In the genomic region with DNA sequence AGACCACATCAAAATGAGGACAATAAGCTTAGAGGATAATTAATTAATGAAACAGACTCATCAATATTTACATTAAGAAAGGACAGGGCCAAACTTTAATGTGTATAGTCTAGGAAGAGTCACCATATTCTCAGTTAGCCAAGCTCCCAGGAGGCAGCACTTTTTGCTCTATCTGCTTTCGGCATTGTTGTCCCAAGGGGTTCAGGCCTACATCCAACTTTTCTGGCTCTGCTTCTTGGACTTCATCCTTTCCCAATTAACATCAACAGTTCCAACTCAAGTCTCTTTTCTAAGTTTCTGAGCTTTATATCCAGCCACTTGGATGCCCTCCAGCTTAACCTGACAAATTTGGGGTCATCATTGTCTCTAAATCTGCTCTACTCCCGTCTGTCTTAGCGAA, we compare ENCODE assay signal across 24 cellular contexts. TPM values are rescaled to one million over a fixed set of nuclear protein-coding genes. Genes with fewer than 3 reads are reported as not detected.
DNase-seq lines count a peak whose midpoint lies in the region; ATAC-seq, FAIRE-seq and TF ChIP-seq lines count a peak whose summit lies in the region.
"Had no signal": no experiment of that assay in that cellular context is flagged by ENCODE, and none has a peak within 500 bp of the region (broad histone marks: within the 10 kb centered on the region; RNA-seq: fewer than 3 reads in every experiment).

No MANE protein-coding gene starts in this region.

- H4K20me1 ChIP-seq in IMR-90 (ENCODE audit: insufficient read depth, low read length) (peaks cover 10% of the 10 kb centered on the region), smooth muscle cell (ENCODE audit: low read depth) (peaks cover 97% of the 10 kb centered on the region)

- peak overlapping the region; percentile 33; the same call in 1 of the 2 replicates for H3K18ac ChIP-seq in IMR-90 (ENCODE audit: low read depth, low read length)

- TF ChIP-seq CTCF in IMR-90 (conservative IDR thresholded peaks at IDR 0.05; ENCODE audit: low read depth, low read length) (no peak), chondrocyte (IDR thresholded peaks at IDR 0.05) (no peak), smooth muscle cell (IDR thresholded peaks at IDR 0.05; ENCODE audit: borderline replicate concordance, insufficient read depth, poor library complexity, severe bottlenecking) (no peak)

- H3K27ac Mint-ChIP-seq in chondrocyte (ENCODE audit: unreplicated experiment) (peak overlapping the region; percentile 73), immature natural killer cell (peak overlapping the region in 3 of 6 donors; percentile 25 to 76 (median 65))
- H3K27ac Mint-ChIP-seq: activated CD8-positive, alpha-beta T cell treated with anti-CD3 and anti-CD28 coated beads for 36 hours; activated naive CD4-positive, alpha-beta T cell treated with anti-CD3 and anti-CD28 coated beads, Interleukin-2, amount 10 ng/mL, durations not matched to agents 7 days and 5 days; GM23338; stimulated activated memory B cell treated with anti-CD40 and anti-IgM and Interleukin-4, amounts not matched to agents 10 μg/mL and 1 μg/mL and 100 μg/mL, for 72 hours; T-helper 17 cell had no signal

- in situ Hi-C loops in IMR-90 (cut with MboI; ENCODE audit: low sequenced_read_pairs) = no loop called here

- H3K36me3 ChIP-seq in IMR-90 (ENCODE audit: control insufficient read depth, insufficient read depth, low read length) = peaks cover 6% of the 10 kb centered on the region; the same call in 1 of the 2 replicates
- no peaks in the 10 kb centered on the region for H3K36me3 ChIP-seq in smooth muscle cell (ENCODE audit: low read depth)
- H3K36me3 ChIP-seq in MG63 = no peaks in the 10 kb centered on the region
- H3K36me3 ChIP-seq: transverse colon had no signal

- ATAC-seq in IMR-90 (ENCODE audit: low read depth) (no peak), HG02885 (IDR thresholded peaks at IDR 0.05; ENCODE audit: poor library complexity, unreplicated experiment) (no peak), HG02852 (IDR thresholded peaks at IDR 0.05; ENCODE audit: unreplicated experiment) (no peak)
- ATAC-seq: activated CD8-positive, alpha-beta T cell treated with anti-CD3 and anti-CD28 coated beads for 36 hours; GM23338; right cardiac atrium; stimulated activated memory B cell treated with anti-CD40 and anti-IgM and Interleukin-4, amounts not matched to agents 10 μg/mL and 1 μg/mL and 100 μg/mL, for 72 hours; T-helper 17 cell had no signal

- H3K56ac ChIP-seq in IMR-90 (ENCODE audit: extremely low read depth, insufficient read depth, low read length) = no peak overlapping the region

- POLR2A ChIA-PET in IMR-90 (lab: Charles Lee; ENCODE audit: unreplicated experiment) = no interaction called here

- peak overlapping the region; percentile 6; the same call in 1 of the 2 replicates for H2BK20ac ChIP-seq in IMR-90 (ENCODE audit: low read depth, low read length)

- H3F3A ChIP-seq in smooth muscle cell (ENCODE audit: low read depth) = peaks cover 23% of the 10 kb centered on the region

- H3K9me1 ChIP-seq in IMR-90 (ENCODE audit: insufficient read depth, low read length) = peaks cover 6% of the 10 kb centered on the region; the same call in 1 of the 2 replicates

- CTCF ChIA-PET in IMR-90 (lab: Yijun Ruan, JAX) = no interaction called here

- H2AK5ac ChIP-seq in IMR-90 (ENCODE audit: low read depth, low read length) = peak overlapping the region; percentile 70; the same call in 1 of the 2 replicates

- dilution Hi-C loops in IMR-90 (cut with HindIII; ENCODE audit: low sequenced_read_pairs, unreplicated experiment) = no loop called here

- H3K27me3 ChIP-seq in IMR-90 (ENCODE audit: control insufficient read depth, insufficient read depth, low read length) (no peaks in the 10 kb centered on the region), smooth muscle cell (ENCODE audit: low read depth) (no peaks in the 10 kb centered on the region), MG63 (no peaks in the 10 kb centered on the region)
- H3K27me3 ChIP-seq: SJCRH30, transverse colon had no signal

- H3K23ac ChIP-seq in IMR-90 (ENCODE audit: low read depth, low read length) = peak overlapping the region; percentile 40

- TF ChIP-seq RAD21 in IMR-90 (IDR thresholded peaks at IDR 0.05; ENCODE audit: low read length) = no peak

- H3K9me3 ChIP-seq in IMR-90 (ENCODE audit: control insufficient read depth, insufficient read depth, low read length) = no peaks in the 10 kb centered on the region
- no peaks in the 10 kb centered on the region for H3K9me3 ChIP-seq in smooth muscle cell (replicated peaks; ENCODE audit: low read depth)
- no peaks in the 10 kb centered on the region for H3K9me3 ChIP-seq in MG63
- H3K9me3 ChIP-seq: SJCRH30, transverse colon had no signal

- H3K4me3 Mint-ChIP-seq in chondrocyte (ENCODE audit: unreplicated experiment) (peak overlapping the region; percentile 62), immature natural killer cell (peak overlapping the region in 4 of 5 donors; percentile 61 to 65 (median 64))
- H3K4me3 Mint-ChIP-seq: activated CD8-positive, alpha-beta T cell treated with anti-CD3 and anti-CD28 coated beads for 36 hours; activated naive CD4-positive, alpha-beta T cell treated with anti-CD3 and anti-CD28 coated beads, Interleukin-2, amount 10 ng/mL, durations not matched to agents 7 days and 5 days; GM23338; stimulated activated memory B cell treated with anti-CD40 and anti-IgM and Interleukin-4, amounts not matched to agents 10 μg/mL and 1 μg/mL and 100 μg/mL, for 72 hours; T-helper 17 cell had no signal

- 60% methylated on average over 3 of the region's 3 CpGs; no CpG with 5 or more reads in 1 of the 2 experiments for WGBS in IMR-90 (ENCODE audit: extremely low coverage in 2 of 2, insufficient read length in 1 of 2), 2 experiments
- WGBS in smooth muscle cell (ENCODE audit: low lambda C conversion rate) = 95% methylated on average over 3 of the region's 3 CpGs

- DNase-seq in IMR-90 (no peak), chondrocyte (ENCODE audit: low spot score) (no peak), immature natural killer cell (no peak), smooth muscle cell (lab: John Stamatoyannopoulos, UW; ENCODE audit: unreplicated experiment) (no peak), MG63 (no peak), frontal cortex (ENCODE audit: low spot score in 2 of 2) (no peak)
- DNase-seq: activated CD8-positive, alpha-beta T cell treated with anti-CD3 and anti-CD28 coated beads for 36 hours; activated naive CD4-positive, alpha-beta T cell treated with anti-CD3 and anti-CD28 coated beads, Interleukin-2, amount 10 ng/mL, durations not matched to agents 7 days and 5 days; activated T-cell treated with anti-CD3 and anti-CD28 coated beads, Interleukin-2, amount 50 U/mL, for 48 hours; C1 segment of cervical spinal cord; cortex of kidney; left cardiac atrium; midbrain; NCI-H1436; NCI-H2171 treated with DMSO at 0.1 percent for 48 hours; NCI-H69; right cardiac atrium; SJCRH30; T-helper 17 cell; transverse colon had no signal

- H3K79me1 ChIP-seq in IMR-90 (ENCODE audit: low read depth in 1 of 2, low read length in 2 of 2) = peaks cover 9 to 39% of the 10 kb centered on the region in 2 experiments; a peak in 3 of 4 replicates

- peak overlapping the region; percentile 3 to 49; a peak in 3 of 4 replicates for H4K8ac ChIP-seq in IMR-90 (ENCODE audit: low read depth in 2 of 2, low read length in 2 of 2)

- H4K91ac ChIP-seq in IMR-90 (ENCODE audit: insufficient read depth, low read depth, low read length) = no peak overlapping the region

- H3K27ac ChIP-seq in IMR-90 (ENCODE audit: insufficient read depth, low read length) = no peak overlapping the region
- H3K27ac ChIP-seq in smooth muscle cell (ENCODE audit: low read depth) = peak overlapping the region; percentile 82
- H3K27ac ChIP-seq: SJCRH30, transverse colon had no signal

- no peak for TF ChIP-seq POLR2A in IMR-90 (IDR thresholded peaks at IDR 0.05; ENCODE audit: low read depth, low read length)

- H3K9me3 Mint-ChIP-seq in chondrocyte (ENCODE audit: low read depth) (no peaks in the 10 kb centered on the region), immature natural killer cell (no peaks in the 10 kb centered on the region)
- H3K9me3 Mint-ChIP-seq: activated CD8-positive, alpha-beta T cell treated with anti-CD3 and anti-CD28 coated beads for 36 hours; activated naive CD4-positive, alpha-beta T cell treated with anti-CD3 and anti-CD28 coated beads, Interleukin-2, amount 10 ng/mL, durations not matched to agents 7 days and 5 days; GM23338; stimulated activated memory B cell treated with anti-CD40 and anti-IgM and Interleukin-4, amounts not matched to agents 10 μg/mL and 1 μg/mL and 100 μg/mL, for 72 hours had no signal

- H2BK5ac ChIP-seq in IMR-90 (ENCODE audit: low read depth, low read length, poor library complexity, severe bottlenecking) = peak overlapping the region; percentile 27

- H2BK15ac ChIP-seq in IMR-90 (ENCODE audit: low read depth, low read length) = no peak overlapping the region

- H3K79me2 ChIP-seq in smooth muscle cell (ENCODE audit: low read depth) = peaks cover 70% of the 10 kb centered on the region

- H3K4me2 ChIP-seq in IMR-90 (ENCODE audit: low read depth, low read length) (peak overlapping the region; percentile 93), smooth muscle cell (peak overlapping the region; percentile 78)
- H3K4me2 ChIP-seq: GM23338 had no signal

- intact Hi-C loops in IMR-90 (cut with micrococcal nuclease) = no loop called here

- H3K36me3 Mint-ChIP-seq in chondrocyte (ENCODE audit: low read depth) = no peaks in the 10 kb centered on the region
- no peaks in the 10 kb centered on the region for H3K36me3 Mint-ChIP-seq in immature natural killer cell
- H3K36me3 Mint-ChIP-seq: activated naive CD4-positive, alpha-beta T cell treated with anti-CD3 and anti-CD28 coated beads, Interleukin-2, amount 10 ng/mL, durations not matched to agents 7 days and 5 days; stimulated activated memory B cell treated with anti-CD40 and anti-IgM and Interleukin-4, amounts not matched to agents 10 μg/mL and 1 μg/mL and 100 μg/mL, for 72 hours had no signal

- peaks cover 12% of the 10 kb centered on the region for H3K4me1 ChIP-seq in IMR-90 (ENCODE audit: control insufficient read depth, insufficient read depth, low read length)
- H3K4me1 ChIP-seq in smooth muscle cell (ENCODE audit: low read depth) = peaks cover 70% of the 10 kb centered on the region

- H3K27me3 Mint-ChIP-seq in chondrocyte (ENCODE audit: low read depth) (no peaks in the 10 kb centered on the region), immature natural killer cell (ENCODE audit: low read depth in 3 of 3) (no peaks in the 10 kb centered on the region)
- H3K27me3 Mint-ChIP-seq: activated CD8-positive, alpha-beta T cell treated with anti-CD3 and anti-CD28 coated beads for 36 hours; activated naive CD4-positive, alpha-beta T cell treated with anti-CD3 and anti-CD28 coated beads, Interleukin-2, amount 10 ng/mL, durations not matched to agents 7 days and 5 days; stimulated activated memory B cell treated with anti-CD40 and anti-IgM and Interleukin-4, amounts not matched to agents 10 μg/mL and 1 μg/mL and 100 μg/mL, for 72 hours; T-helper 17 cell had no signal

- no peak overlapping the region for H2AK9ac ChIP-seq in IMR-90 (replicated peaks; ENCODE audit: low read depth, low read length, poor library complexity)

- no peak for FAIRE-seq in frontal cortex (lab: Jason Lieb, UNC)

- H3K9ac ChIP-seq in IMR-90 (ENCODE audit: low read depth, low read length) (no peak overlapping the region; the same call in 1 of the 2 replicates), smooth muscle cell (ENCODE audit: low read depth) (no peak overlapping the region)

- peak overlapping the region; percentile 27 for H3K14ac ChIP-seq in IMR-90 (replicated peaks; ENCODE audit: low read depth, low read length)

- no peak overlapping the region for H2AFZ ChIP-seq in IMR-90 (replicated peaks; ENCODE audit: low read length, poor library complexity)
- H2AFZ ChIP-seq in smooth muscle cell (ENCODE audit: low read depth) = no peak overlapping the region
- H2AFZ ChIP-seq: GM23338 had no signal

- H2BK120ac ChIP-seq in IMR-90 (ENCODE audit: low read depth, low read length) = peak overlapping the region; percentile 62; the same call in 1 of the 2 replicates

- no TSS peak for BruUV-seq in IMR-90 (replicated peaks; lab: Mats Ljungman, UMichigan)

- no peak overlapping the region for H3K4me3 ChIP-seq in IMR-90 (ENCODE audit: insufficient read depth, low read depth, low read length)
- H3K4me3 ChIP-seq in smooth muscle cell = no peak overlapping the region
- no peak overlapping the region for H3K4me3 ChIP-seq in MG63
- H3K4me3 ChIP-seq: GM23338, SJCRH30, transverse colon had no signal

- H4K5ac ChIP-seq in IMR-90 (ENCODE audit: low read depth, low read length) = peak overlapping the region; percentile 82

- H3K4ac ChIP-seq in IMR-90 (ENCODE audit: low read depth, low read length) = peak overlapping the region; percentile 33; the same call in 1 of the 2 replicates

- H3K4me1 Mint-ChIP-seq in chondrocyte (ENCODE audit: low read depth) = peaks cover 51% of the 10 kb centered on the region
- peaks cover 19 to 26% of the 10 kb centered on the region in 2 donors for H3K4me1 Mint-ChIP-seq in immature natural killer cell

RNA-seq across cellular contexts. Expression of a gene that starts 42.8 kb away (rescaled TPM):
- total RNA-seq in IMR-90 (2012; rRNA removed) (1.3 and 1.7 TPM in 2 replicates), chondrocyte (11.7 to 37.8 TPM (median 12.1 TPM) in 3 replicates), smooth muscle cell (31.1 and 31.2 TPM in 2 replicates), frontal cortex (2.4 TPM)
- polyA plus RNA-seq in IMR-90 (2012; rRNA removed) (3.9 TPM in 2 replicates), immature natural killer cell (1 to 10 TPM in 1 of 3 donors, under 1 TPM in 1, not detected in 1; 0.63 to 1.6 TPM), smooth muscle cell (68.2 and 70.4 TPM in 2 replicates)
- 2.5 and 4.5 TPM in 2 replicates for polyA plus RNA-seq in IMR-90 (2012; cell fraction: cytosol; rRNA removed)
- polyA plus RNA-seq in IMR-90 (2012; cell fraction: nucleus; rRNA removed; ENCODE audit: low replicate concordance) = 5.9 and 9.0 TPM in 2 replicates
- total RNA-seq in MG63 (2014; rRNA removed; shearing (Covaris generic); ENCODE audit: low replicate concordance) = 0.10 and 0.59 TPM in 2 replicates
- total RNA-seq: activated CD8-positive, alpha-beta T cell treated with anti-CD3 and anti-CD28 coated beads for 36 hours had no signal
